ENCODE assay signal across 1 cellular context in genomic region chr1:66253330-66253921, GRCh38.
TF ChIP-seq lines count a peak whose summit lies in the region.

No MANE protein-coding gene starts in this region.

TF ChIP-seq in GM12878, 131 proteins besides CTCF, POLR2A, EP300 and RAD21 (continued from another document):
- TF ChIP-seq IRF3 (IDR thresholded peaks at IDR 0.05) (no peak), RB1 (IDR thresholded peaks at IDR 0.05; ENCODE audit: borderline replicate concordance) (no peak; the same call in 1 of the 2 replicates), PAX8 (IDR thresholded peaks at IDR 0.05) (no peak), CBX3 (IDR thresholded peaks at IDR 0.05; ENCODE audit: borderline replicate concordance, low read depth) (no peak), E2F8 (IDR thresholded peaks at IDR 0.05; ENCODE audit: low read depth, partially characterized antibody) (no peak)
